Comparison of ENCODE assay signal across 20 cellular contexts in genomic region chr2:122218596-122218995, GRCh38.
"Had no signal": no experiment of that assay in that cellular context is flagged by ENCODE, and none has a peak within 500 bp of the region (broad histone marks: within the 10 kb centered on the region; RNA-seq: fewer than 3 reads in every experiment).

No MANE protein-coding gene starts in this region.

- H3K9me3 Mint-ChIP-seq: central memory CD8-positive, alpha-beta T cell; nephron; stimulated activated naive CD8-positive, alpha-beta T cell treated with anti-CD3 and anti-CD28 coated beads, Interleukin-15, Interleukin-2, amounts not matched to agents 100 ng/mL and 50 ng/mL, for 24 hours had no signal

- H3K27ac Mint-ChIP-seq: nephron; stimulated activated memory B cell treated with anti-CD40 and anti-IgM and Interleukin-4, amounts not matched to agents 10 μg/mL and 1 μg/mL and 100 μg/mL, for 72 hours; stimulated activated naive CD8-positive, alpha-beta T cell treated with anti-CD3 and anti-CD28 coated beads, Interleukin-15, Interleukin-2, amounts not matched to agents 100 ng/mL and 50 ng/mL, for 24 hours had no signal

- H3K36me3 Mint-ChIP-seq: stimulated activated memory B cell treated with anti-CD40 and anti-IgM and Interleukin-4, amounts not matched to agents 10 μg/mL and 1 μg/mL and 100 μg/mL, for 72 hours had no signal

- ATAC-seq: gastrocnemius medialis; left cardiac atrium; left ventricle myocardium superior; right lobe of liver; stimulated activated memory B cell treated with anti-CD40 and anti-IgM and Interleukin-4, amounts not matched to agents 10 μg/mL and 1 μg/mL and 100 μg/mL, for 72 hours had no signal

- H3K4me1 Mint-ChIP-seq: central memory CD8-positive, alpha-beta T cell; nephron; stimulated activated memory B cell treated with anti-CD40 and anti-IgM and Interleukin-4, amounts not matched to agents 10 μg/mL and 1 μg/mL and 100 μg/mL, for 72 hours had no signal

- H3K4me3 Mint-ChIP-seq: central memory CD8-positive, alpha-beta T cell; nephron; stimulated activated memory B cell treated with anti-CD40 and anti-IgM and Interleukin-4, amounts not matched to agents 10 μg/mL and 1 μg/mL and 100 μg/mL, for 72 hours; stimulated activated naive CD8-positive, alpha-beta T cell treated with anti-CD3 and anti-CD28 coated beads, Interleukin-15, Interleukin-2, amounts not matched to agents 100 ng/mL and 50 ng/mL, for 24 hours had no signal

- H3K27me3 Mint-ChIP-seq: central memory CD8-positive, alpha-beta T cell; stimulated activated memory B cell treated with anti-CD40 and anti-IgM and Interleukin-4, amounts not matched to agents 10 μg/mL and 1 μg/mL and 100 μg/mL, for 72 hours; stimulated activated naive CD8-positive, alpha-beta T cell treated with anti-CD3 and anti-CD28 coated beads, Interleukin-15, Interleukin-2, amounts not matched to agents 100 ng/mL and 50 ng/mL, for 24 hours had no signal

- H3K4me3 ChIP-seq: dorsolateral prefrontal cortex, esophagus muscularis mucosa, gastrocnemius medialis, lung, ovary, right lobe of liver, testis, tibial nerve had no signal

- DNase-seq: cortex of kidney; dorsolateral prefrontal cortex; effector CD8-positive, alpha-beta T cell; gastrocnemius medialis; islet precursor cell; left cardiac atrium; left ventricle myocardium superior; mesenchymal stem cell; midbrain; ovary; right lobe of liver; stimulated activated CD4-positive, alpha-beta T cell treated with anti-CD3 and anti-CD28 coated beads, Interleukin-4, amount 100 ng/mL, for 24 hours; testis had no signal
